ENCODE assay signal across 9 cellular contexts in genomic region chr16:471353-472198, GRCh38. TPM values are rescaled to one million over a fixed set of nuclear protein-coding genes. Genes with fewer than 3 reads are reported as not detected.
DNase-seq lines count a peak whose midpoint lies in the region; ATAC-seq and TF ChIP-seq lines count a peak whose summit lies in the region.
"Had no signal": no experiment of that assay in that cellular context is flagged by ENCODE, and none has a peak within 500 bp of the region (broad histone marks: within the 10 kb centered on the region; RNA-seq: fewer than 3 reads in every experiment).

No MANE protein-coding gene starts in this region.

- peak overlapping the region; percentile 3 to 45 for H3K27ac ChIP-seq in right atrium auricular region
- H3K27ac ChIP-seq in PC-3 (ENCODE audit: low read length): no peak overlapping the region
- H3K27ac ChIP-seq in OCI-LY7 (ENCODE audit: low read depth, low read length, poor library complexity, severe bottlenecking): no peak overlapping the region

- POLR2A ChIA-PET in PC-3 (lab: Charles Lee; ENCODE audit: unreplicated experiment): no interaction called here
- POLR2A ChIA-PET in OCI-LY7 (lab: Charles Lee): no interaction called here

- DNase-seq in GM03348 (ENCODE audit: low spot score) (peak; percentile 89), amygdala (lab: John Stamatoyannopoulos, UW) (peak in 54 of 56 donors; percentile 54 to 97 (median 89)), right atrium auricular region (ENCODE audit: low spot score) (no peak), putamen (ENCODE audit: low spot score) (peak; percentile 95), OCI-M2 (lab: John Stamatoyannopoulos, UW; ENCODE audit: unreplicated experiment) (no peak), PC-3 (no peak), OCI-LY7 (ENCODE audit: low spot score) (no peak)

- no peak overlapping the region for H3K9ac ChIP-seq in PC-3 (ENCODE audit: low read length)

- H3K36me3 ChIP-seq in right atrium auricular region (peaks cover 5% of the 10 kb centered on the region), PC-3 (ENCODE audit: low read depth, low read length) (no peaks in the 10 kb centered on the region), OCI-LY7 (ENCODE audit: insufficient read depth, low read length) (no peaks in the 10 kb centered on the region)

- H3K27me3 ChIP-seq in right atrium auricular region (no peaks in the 10 kb centered on the region), PC-3 (ENCODE audit: low read length) (no peaks in the 10 kb centered on the region)

- ATAC-seq in HG03469 (IDR thresholded peaks at IDR 0.05; ENCODE audit: unreplicated experiment) (no peak), PC-3 (no peak)
- ATAC-seq: natural killer cell treated with Interleukin-12 subunit alpha and Interleukin-12 subunit beta and Interleukin-15 and Interleukin-18, amount 100 ng/mL, for 72 hours had no signal

- no peak overlapping the region for H2AFZ ChIP-seq in PC-3 (ENCODE audit: low read length)
- no peak overlapping the region for H2AFZ ChIP-seq in OCI-LY7 (ENCODE audit: low read length)

- H3K79me2 ChIP-seq in PC-3 (ENCODE audit: low read length) (no peaks in the 10 kb centered on the region), OCI-LY7 (ENCODE audit: insufficient read depth, low read depth, low read length) (no peaks in the 10 kb centered on the region)

- H3K4me3 ChIP-seq in right atrium auricular region: no peak overlapping the region
- no peak overlapping the region for H3K4me3 ChIP-seq in PC-3 (ENCODE audit: low read length)
- H3K4me3 ChIP-seq in OCI-LY7 (ENCODE audit: low read depth, low read length, poor library complexity, severe bottlenecking): no peak overlapping the region

- CTCF ChIA-PET in PC-3 (lab: Charles Lee): no interaction called here
- CTCF ChIA-PET in OCI-LY7 (lab: Charles Lee; ENCODE audit: unreplicated experiment): no interaction called here

- intact Hi-C loops in PC-3 (cut with micrococcal nuclease): no loop called here
- intact Hi-C loops in OCI-LY7 (cut with micrococcal nuclease; ENCODE audit: unreplicated experiment): no loop called here

- H3K4me2 ChIP-seq in PC-3 (ENCODE audit: low read length) (no peak overlapping the region), OCI-LY7 (ENCODE audit: low read length) (no peak overlapping the region)

- H3F3A ChIP-seq in PC-3 (ENCODE audit: low read length, unreplicated experiment): no peaks in the 10 kb centered on the region

- H3K9me2 ChIP-seq in PC-3 (replicated peaks; ENCODE audit: low read length): no peaks in the 10 kb centered on the region
- H3K9me2 ChIP-seq in OCI-LY7 (ENCODE audit: insufficient read depth, low read length): no peaks in the 10 kb centered on the region

- BruUV-seq in PC-3 (replicated peaks; lab: Mats Ljungman, UMichigan): no TSS peak
- no TSS peak for BruUV-seq in OCI-LY7 (replicated peaks; lab: Mats Ljungman, UMichigan)

- H3K4me1 ChIP-seq in right atrium auricular region (peaks cover 0 to 27% of the 10 kb centered on the region in 2 donors), PC-3 (ENCODE audit: insufficient read depth, low read length) (no peaks in the 10 kb centered on the region), OCI-LY7 (ENCODE audit: insufficient read depth, low read length, poor library complexity, severe bottlenecking) (no peaks in the 10 kb centered on the region)

- H4K20me1 ChIP-seq in PC-3 (ENCODE audit: low read length): no peaks in the 10 kb centered on the region
- no peaks in the 10 kb centered on the region; the same call in 1 of the 2 replicates for H4K20me1 ChIP-seq in OCI-LY7 (ENCODE audit: insufficient read depth, low read length)

- H3K9me3 ChIP-seq in right atrium auricular region (no peaks in the 10 kb centered on the region), PC-3 (ENCODE audit: low read length) (no peaks in the 10 kb centered on the region), OCI-LY7 (ENCODE audit: low read length) (no peaks in the 10 kb centered on the region)

- TF ChIP-seq CTCF in right atrium auricular region (IDR thresholded peaks at IDR 0.05): no peak
- no peak for TF ChIP-seq CTCF in PC-3 (conservative IDR thresholded peaks at IDR 0.05; ENCODE audit: low read depth, low read length)
- TF ChIP-seq CTCF in OCI-LY7 (conservative IDR thresholded peaks at IDR 0.05; ENCODE audit: low read length): no peak

RNA-seq across cellular contexts. Expression of gene RAB11FIP3, which starts 46.1 kb away (rescaled TPM):
- total RNA-seq in right atrium auricular region (10 to 100 TPM; 19.9 to 43.8 TPM), PC-3 (2014; rRNA removed) (12.7 and 17.9 TPM in 2 replicates), OCI-LY7 (2022) (47.5 and 51.2 TPM in 2 replicates)
- total RNA-seq in OCI-LY7 (2014; rRNA removed; shearing (Covaris generic)): 29.0 and 29.9 TPM in 2 replicates

RNA-seq across cellular contexts. Expression of gene CAPN15, which starts 55.9 kb away (rescaled TPM):
- total RNA-seq in right atrium auricular region: 10 to 100 TPM; 18.5 to 28.1 TPM
- total RNA-seq in PC-3 (2014; rRNA removed): 60.4 and 78.1 TPM in 2 replicates
- total RNA-seq in OCI-LY7 (2014; rRNA removed; shearing (Covaris generic)): 23.1 and 32.9 TPM in 2 replicates
- 43.9 and 54.0 TPM in 2 replicates for total RNA-seq in OCI-LY7 (2022)

Comparison
In these comparisons a context has a peak if more than half of its experiments do, and no peak if none do; other contexts are left out.
1. DNase-seq: peak in GM03348 (single experiment), amygdala (54 of 56) and putamen (single experiment); none in right atrium auricular region (single experiment), OCI-M2 (single experiment), PC-3 (single experiment) and OCI-LY7 (single experiment).
2. H3K27ac ChIP-seq: peak in right atrium auricular region (2 of 2); none in PC-3 (single experiment) and OCI-LY7 (single experiment).